ENCODE assay signal across 29 cellular contexts in genomic region chr2:8876628-8877027, GRCh38.
"Had no signal": no experiment of that assay in that cellular context is flagged by ENCODE, and none has a peak within 500 bp of the region (broad histone marks: within the 10 kb centered on the region; RNA-seq: fewer than 3 reads in every experiment).

No MANE protein-coding gene starts in this region.

- H3K27ac ChIP-seq: body of pancreas, SK-N-MC had no signal

- H3K27me3 Mint-ChIP-seq: activated B cell treated with CpG ODN at 0.5 μM for 24 hours had no signal

- H3K9me3 ChIP-seq: body of pancreas, MG63 had no signal

- H3K36me3 Mint-ChIP-seq: activated CD8-positive, alpha-beta memory T cell treated with anti-CD3 and anti-CD28 coated beads, Interleukin-2, amount 10 ng/mL, durations not matched to agents 7 days and 5 days; activated naive CD8-positive, alpha-beta T cell had no signal

- H3K4me3 ChIP-seq: body of pancreas, MG63, SK-N-MC had no signal

- H3K27me3 ChIP-seq: body of pancreas, MG63 had no signal

- H3K9me3 Mint-ChIP-seq: activated B cell treated with CpG ODN at 0.5 μM for 24 hours; activated CD4-positive, alpha-beta T cell treated with anti-CD3 and anti-CD28 coated beads, Interleukin-2, amount 10 ng/mL, durations not matched to agents 24 days and 14 days; activated T-cell treated with anti-CD3 and anti-CD28 coated beads, Interleukin-2, amount 50 U/mL, for 4 hours; IgD-negative memory B cell; T-cell had no signal

- H3K4me1 ChIP-seq: body of pancreas had no signal

- H3K27ac Mint-ChIP-seq: activated B cell treated with CpG ODN at 0.5 μM for 24 hours; activated CD4-positive, alpha-beta T cell treated with anti-CD3 and anti-CD28 coated beads, Interleukin-2, amount 10 ng/mL, durations not matched to agents 24 days and 14 days; activated CD8-positive, alpha-beta memory T cell treated with anti-CD3 and anti-CD28 coated beads, Interleukin-2, amount 10 ng/mL, durations not matched to agents 7 days and 5 days; activated naive CD8-positive, alpha-beta T cell; IgD-negative memory B cell; T-cell had no signal

- FAIRE-seq: bronchial epithelial cell, TTC549 had no signal

- H3K4me3 Mint-ChIP-seq: activated B cell treated with CpG ODN at 0.5 μM for 24 hours; activated CD4-positive, alpha-beta T cell treated with anti-CD3 and anti-CD28 coated beads, Interleukin-2, amount 10 ng/mL, durations not matched to agents 24 days and 14 days; activated CD8-positive, alpha-beta memory T cell treated with anti-CD3 and anti-CD28 coated beads, Interleukin-2, amount 10 ng/mL, durations not matched to agents 7 days and 5 days; activated naive CD8-positive, alpha-beta T cell; activated T-cell treated with anti-CD3 and anti-CD28 coated beads, Interleukin-2, amount 50 U/mL, for 4 hours; IgD-negative memory B cell; T-cell had no signal

- H3K4me1 Mint-ChIP-seq: activated CD4-positive, alpha-beta T cell treated with anti-CD3 and anti-CD28 coated beads, Interleukin-2, amount 10 ng/mL, durations not matched to agents 24 days and 14 days; activated CD8-positive, alpha-beta memory T cell treated with anti-CD3 and anti-CD28 coated beads, Interleukin-2, amount 10 ng/mL, durations not matched to agents 7 days and 5 days had no signal

- DNase-seq: activated B cell treated with CpG ODN at 0.5 μM for 24 hours; activated CD4-positive, alpha-beta T cell treated with anti-CD3 and anti-CD28 coated beads for 1 hour; activated CD4-positive, alpha-beta T cell treated with anti-CD3 and anti-CD28 coated beads, Interleukin-2, amount 10 ng/mL, durations not matched to agents 24 days and 14 days; activated CD4-positive, alpha-beta T cell treated with anti-CD3 and anti-CD28 coated beads, Interleukin-2, amount 50 U/mL, for 48 hours; activated CD8-positive, alpha-beta memory T cell treated with anti-CD3 and anti-CD28 coated beads, Interleukin-2, amount 10 ng/mL, durations not matched to agents 7 days and 5 days; activated effector memory CD4-positive, alpha-beta T cell treated with anti-CD3 and anti-CD28 coated beads, Interleukin-2, amount 50 U/mL, for 16 hours; activated naive CD4-positive, alpha-beta T cell treated with Interleukin-2 at 50 U/mL for 16 hours; activated T-cell treated with anti-CD3 and anti-CD28 coated beads, Interleukin-2, amount 50 U/mL, for 4 hours; body of pancreas; KG1; MG63; NCI-H1105; NCI-H187 treated with DMSO at 0.1 percent for 48 hours; NCI-H2171; NCI-H2227 treated with DMSO at 0.1 percent for 48 hours; NCI-H446 treated with DMSO at 0.1 percent for 48 hours; NCI-H526 treated with DMSO at 0.1 percent for 48 hours; NCI-H82; NK-92 treated with Interleukin-12 subunit alpha and Interleukin-12 subunit beta, amount 100 ng/mL, for 24 hours; OCI-M1; RPMI8226; T-cell; T-helper 2 cell; T1000 had no signal
